In the genomic region with DNA sequence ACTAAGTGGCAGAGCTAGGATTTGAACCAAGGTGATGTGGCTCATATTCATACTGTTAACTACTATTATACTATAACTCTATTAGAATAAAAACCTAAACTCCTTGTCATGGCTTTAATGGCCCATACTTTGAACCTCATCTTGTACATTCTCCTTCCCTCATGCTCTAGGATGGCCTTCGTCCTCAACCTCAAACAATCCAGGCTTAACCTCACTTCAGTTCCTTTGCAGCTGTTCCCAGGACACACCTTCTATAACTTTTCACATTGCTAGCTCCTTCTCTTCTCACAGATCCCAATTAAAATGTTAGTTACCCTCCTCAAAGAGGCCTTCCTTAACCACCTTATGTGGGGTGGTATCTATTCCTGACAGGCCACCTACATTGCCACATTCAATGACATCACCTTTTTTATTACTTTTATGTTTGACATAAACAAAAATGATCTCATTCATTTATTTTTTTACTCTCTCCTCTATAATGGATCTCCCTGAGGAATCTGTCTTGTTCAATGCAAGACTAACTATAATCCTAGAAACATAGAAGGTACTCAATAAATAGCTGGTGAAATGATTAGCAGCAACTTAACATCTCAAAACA, we compare ENCODE assay signal across 21 cellular contexts.
"Had no signal": no experiment of that assay in that cellular context is flagged by ENCODE, and none has a peak within 500 bp of the region (broad histone marks: within the 10 kb centered on the region; RNA-seq: fewer than 3 reads in every experiment).

No MANE protein-coding gene starts in this region.

- H3K4me1 Mint-ChIP-seq: activated CD8-positive, alpha-beta memory T cell treated with anti-CD3 and anti-CD28 coated beads, Interleukin-2, amount 10 ng/mL, durations not matched to agents 7 days and 5 days; activated naive CD4-positive, alpha-beta T cell treated with anti-CD3 and anti-CD28 coated beads, Interleukin-2, amount 50 U/mL, for 24 hours had no signal

- H3K4me1 ChIP-seq: breast epithelium had no signal

- H3K4me3 Mint-ChIP-seq: activated CD8-positive, alpha-beta memory T cell treated with anti-CD3 and anti-CD28 coated beads, Interleukin-2, amount 10 ng/mL, durations not matched to agents 7 days and 5 days; activated naive CD4-positive, alpha-beta T cell treated with anti-CD3 and anti-CD28 coated beads, Interleukin-2, amount 50 U/mL, for 24 hours; activated T-cell treated with anti-CD3 and anti-CD28 coated beads, Interleukin-2, amount 50 U/mL, for 4 hours; T-cell had no signal

- H3K9me3 ChIP-seq: breast epithelium had no signal

- H3K27ac ChIP-seq: breast epithelium, WERI-Rb-1 had no signal

- H3K9me3 Mint-ChIP-seq: activated naive CD4-positive, alpha-beta T cell treated with anti-CD3 and anti-CD28 coated beads, Interleukin-2, amount 50 U/mL, for 24 hours; activated T-cell treated with anti-CD3 and anti-CD28 coated beads, Interleukin-2, amount 50 U/mL, for 4 hours; activated T-helper 2 cell treated with anti-CD3 and anti-CD28 coated beads, Interferon-gamma antibody, Interleukin-2, Interleukin-4, amounts not matched to agents 10 μg/mL and 5 μg/mL and 100 μg/mL, durations not matched to agents 14 hours and 24 hours and 36 hours; T-cell had no signal

- H3K4me3 ChIP-seq: breast epithelium had no signal

- H3K27me3 Mint-ChIP-seq: activated CD8-positive, alpha-beta memory T cell treated with anti-CD3 and anti-CD28 coated beads, Interleukin-2, amount 10 ng/mL, durations not matched to agents 7 days and 5 days; activated naive CD4-positive, alpha-beta T cell treated with anti-CD3 and anti-CD28 coated beads, Interleukin-2, amount 50 U/mL, for 24 hours; T-cell had no signal

- DNase-seq: activated CD4-positive, alpha-beta T cell treated with anti-CD3 and anti-CD28 coated beads for 4 hours; activated CD8-positive, alpha-beta memory T cell treated with anti-CD3 and anti-CD28 coated beads, Interleukin-2, amount 10 ng/mL, durations not matched to agents 7 days and 5 days; activated gamma-delta T cell treated with Interleukin-2 at 50 U/mL for 16 hours; activated T-cell treated with anti-CD3 and anti-CD28 coated beads, Interleukin-2, amount 50 U/mL, for 4 hours; aorta; central memory CD4-positive, alpha-beta T cell; Kasumi-1; KBM-7; NCI-H1105 treated with DMSO at 0.1 percent for 48 hours; NCI-H1436 treated with DMSO at 0.1 percent for 48 hours; NCI-H187; NCI-H2081; NCI-H510A treated with DMSO at 0.1 percent for 48 hours; NCI-H69; PC-3; SHP77 treated with DMSO at 0.1 percent for 48 hours; T-cell; WERI-Rb-1 had no signal

- H3K36me3 ChIP-seq: breast epithelium, WERI-Rb-1 had no signal

- H3K27me3 ChIP-seq: breast epithelium had no signal

- H3K27ac Mint-ChIP-seq: activated CD8-positive, alpha-beta memory T cell treated with anti-CD3 and anti-CD28 coated beads, Interleukin-2, amount 10 ng/mL, durations not matched to agents 7 days and 5 days; activated naive CD4-positive, alpha-beta T cell treated with anti-CD3 and anti-CD28 coated beads, Interleukin-2, amount 50 U/mL, for 24 hours; activated T-helper 2 cell treated with anti-CD3 and anti-CD28 coated beads, Interferon-gamma antibody, Interleukin-2, Interleukin-4, amounts not matched to agents 10 μg/mL and 5 μg/mL and 100 μg/mL, durations not matched to agents 14 hours and 24 hours and 36 hours; T-cell had no signal
